ENCODE assay signal across 25 cellular contexts in genomic region chr11:112886707-112887370, GRCh38.
DNase-seq lines count a peak whose midpoint lies in the region; ATAC-seq and TF ChIP-seq lines count a peak whose summit lies in the region.
"Had no signal": no experiment of that assay in that cellular context is flagged by ENCODE, and none has a peak within 500 bp of the region (broad histone marks: within the 10 kb centered on the region; RNA-seq: fewer than 3 reads in every experiment).

No MANE protein-coding gene starts in this region.

- H3K4me2 ChIP-seq in smooth muscle cell, result no peak overlapping the region
- H3K4me2 ChIP-seq: BLaER1 treated with 17β-estradiol and CSF1 and Interleukin-3, amounts not matched to agents 10 nM and 100 nM had no signal

- H3K9me3 ChIP-seq in smooth muscle cell (replicated peaks; ENCODE audit: low read depth), result no peaks in the 10 kb centered on the region
- H3K9me3 ChIP-seq: ascending aorta, gastroesophageal sphincter, SJCRH30, upper lobe of left lung had no signal

- no peaks in the 10 kb centered on the region for H4K20me1 ChIP-seq in smooth muscle cell (ENCODE audit: low read depth)
- H4K20me1 ChIP-seq: BLaER1 treated with 17β-estradiol and CSF1 and Interleukin-3, amounts not matched to agents 10 nM and 100 nM had no signal

- no peak overlapping the region for H3K9ac ChIP-seq in smooth muscle cell (ENCODE audit: low read depth)
- H3K9ac ChIP-seq: BLaER1 treated with 17β-estradiol and CSF1 and Interleukin-3, amounts not matched to agents 10 nM and 100 nM had no signal

- WGBS in smooth muscle cell (ENCODE audit: low lambda C conversion rate), result 54% methylated on average over 3 of the region's 3 CpGs

- H3K79me2 ChIP-seq in smooth muscle cell (ENCODE audit: low read depth), result no peaks in the 10 kb centered on the region

- H3K36me3 ChIP-seq in smooth muscle cell (ENCODE audit: low read depth), result no peaks in the 10 kb centered on the region
- H3K36me3 ChIP-seq: ascending aorta; BLaER1 treated with 17β-estradiol and CSF1 and Interleukin-3, amounts not matched to agents 10 nM and 100 nM; gastroesophageal sphincter; SJCRH30; upper lobe of left lung had no signal

- TF ChIP-seq CTCF in fibroblast of the aortic adventitia (IDR thresholded peaks at IDR 0.05; ENCODE audit: insufficient read depth, low read length) (no peak), smooth muscle cell (IDR thresholded peaks at IDR 0.05; ENCODE audit: borderline replicate concordance, insufficient read depth, poor library complexity, severe bottlenecking) (no peak)

- no peak for ATAC-seq in stimulated activated naive CD8-positive, alpha-beta T cell treated with anti-CD3 and anti-CD28 coated beads, Interleukin-15, Interleukin-2, amounts not matched to agents 100 U/mL and 50 U/mL, for 24 hours
- ATAC-seq: activated CD8-positive, alpha-beta memory T cell treated with anti-CD3 and anti-CD28 coated beads, Interleukin-2, amount 10 ng/mL, durations not matched to agents 7 days and 5 days; esophagus mucosa; gastroesophageal sphincter; stimulated activated naive CD8-positive, alpha-beta T cell treated with anti-CD3 and anti-CD28 coated beads, Interleukin-15, amount 100 ng/mL, for 72 hours had no signal

- peaks cover 10% of the 10 kb centered on the region for H3F3A ChIP-seq in smooth muscle cell (ENCODE audit: low read depth)

- no peak overlapping the region for H2AFZ ChIP-seq in smooth muscle cell (ENCODE audit: low read depth)

- H3K4me1 ChIP-seq in smooth muscle cell (ENCODE audit: low read depth), result no peaks in the 10 kb centered on the region
- H3K4me1 ChIP-seq: SJCRH30 had no signal

- DNase-seq in NCI-H748 (lab: John Stamatoyannopoulos, UW; ENCODE audit: unreplicated experiment) (peak; percentile 41), NCI-H748 treated with DMSO at 0.1 percent for 48 hours (lab: John Stamatoyannopoulos, UW) (no peak), NCI-H69 (lab: John Stamatoyannopoulos, UW) (peak; percentile 91), fibroblast of the aortic adventitia (ENCODE audit: low read depth) (peak; percentile 28), smooth muscle cell (lab: John Stamatoyannopoulos, UW; ENCODE audit: unreplicated experiment) (no peak), cerebellar nuclear complex (lab: John Stamatoyannopoulos, UW) (no peak), iPS-NIHi11 (ENCODE audit: low spot score) (no peak)
- DNase-seq in stimulated activated naive CD8-positive, alpha-beta T cell treated with anti-CD3 and anti-CD28 coated beads, Interleukin-15, Interleukin-2, amounts not matched to agents 100 U/mL and 50 U/mL, for 24 hours, result no peak
- DNase-seq: ACHN; activated CD4-positive, alpha-beta T cell treated with anti-CD3 and anti-CD28 coated beads, Interleukin-2, amount 10 ng/mL, durations not matched to agents 24 days and 14 days; activated CD8-positive, alpha-beta memory T cell treated with anti-CD3 and anti-CD28 coated beads, Interleukin-2, amount 10 ng/mL, durations not matched to agents 7 days and 5 days; activated naive CD4-positive, alpha-beta T cell treated with anti-CD3 and anti-CD28 coated beads, Interleukin-2, amount 50 U/mL, for 16 hours; effector CD4-positive, alpha-beta T cell; H7; IMR-90; kidney glomerular epithelial cell; NCI-H146; NCI-H226; SJCRH30; stimulated activated naive CD8-positive, alpha-beta T cell treated with anti-CD3 and anti-CD28 coated beads, Interleukin-15, amount 100 ng/mL, for 72 hours; upper lobe of left lung had no signal

- H3K27me3 ChIP-seq in smooth muscle cell (ENCODE audit: low read depth), result peaks cover 6% of the 10 kb centered on the region
- H3K27me3 ChIP-seq: ascending aorta, gastroesophageal sphincter, SJCRH30, upper lobe of left lung had no signal

- H3K4me3 ChIP-seq in fibroblast of the aortic adventitia (ENCODE audit: low read depth, low read length) (no peak overlapping the region), smooth muscle cell (no peak overlapping the region)
- H3K4me3 ChIP-seq: ascending aorta; BLaER1 treated with 17β-estradiol and CSF1 and Interleukin-3, amounts not matched to agents 10 nM and 100 nM; gastroesophageal sphincter; SJCRH30; upper lobe of left lung had no signal

- peak overlapping the region; percentile 40 for H3K27ac ChIP-seq in smooth muscle cell (ENCODE audit: low read depth)
- H3K27ac ChIP-seq: ascending aorta; BLaER1 treated with 17β-estradiol and CSF1 and Interleukin-3, amounts not matched to agents 10 nM and 100 nM; gastroesophageal sphincter; SJCRH30; upper lobe of left lung had no signal

Comparison
In these comparisons a context has a peak if more than half of its experiments do, and no peak if none do; other contexts are left out.
1. DNase-seq: peak in NCI-H748 (single experiment), NCI-H69 (single experiment) and fibroblast of the aortic adventitia (single experiment); none in NCI-H748 treated with DMSO at 0.1 percent for 48 hours (single experiment), smooth muscle cell (single experiment), cerebellar nuclear complex (0 of 2), iPS-NIHi11 (single experiment) and stimulated activated naive CD8-positive, alpha-beta T cell treated with anti-CD3 and anti-CD28 coated beads, Interleukin-15, Interleukin-2, amounts not matched to agents 100 U/mL and 50 U/mL, for 24 hours (single experiment).